19 cellular contexts compared by ENCODE assay signal in genomic region chr12:19597304-19598066, GRCh38.
"Had no signal": no experiment of that assay in that cellular context is flagged by ENCODE, and none has a peak within 500 bp of the region (broad histone marks: within the 10 kb centered on the region; RNA-seq: fewer than 3 reads in every experiment).

No MANE protein-coding gene starts in this region.

- H3K27ac ChIP-seq: adrenal gland, gastrocnemius medialis, thoracic aorta had no signal

- DNase-seq: activated CD4-positive, alpha-beta T cell treated with anti-CD3 and anti-CD28 coated beads, Interleukin-2, amount 50 U/mL, for 1 hour; activated naive CD4-positive, alpha-beta T cell treated with anti-CD3 and anti-CD28 coated beads, Interleukin-2, amount 50 U/mL, for 16 hours; activated T-cell treated with anti-CD3 and anti-CD28 coated beads for 4 hours; adrenal gland; central memory CD4-positive, alpha-beta T cell; effector CD8-positive, alpha-beta T cell; gastrocnemius medialis; hippocampal formation; immature natural killer cell; mucosa of descending colon; naive thymus-derived CD8-positive, alpha-beta T cell; stimulated activated CD4-positive, alpha-beta T cell treated with anti-CD3 and anti-CD28 coated beads, Interleukin-15, amount 100 ng/mL, for 24 hours; stimulated activated CD4-positive, alpha-beta T cell treated with anti-CD3 and anti-CD28 coated beads, Interleukin-4, amount 100 ng/mL, for 4 hours; stimulated activated naive CD8-positive, alpha-beta T cell treated with anti-CD3 and anti-CD28 coated beads, Interleukin-15, amount 100 ng/mL, for 72 hours; T-helper 17 cell had no signal

- H3K36me3 ChIP-seq: adrenal gland, gastrocnemius medialis, thoracic aorta had no signal

- H3K4me3 ChIP-seq: adrenal gland, coronary artery, gastrocnemius medialis, lung, mucosa of descending colon, thoracic aorta had no signal

- H3K9me3 ChIP-seq: adrenal gland, gastrocnemius medialis, mucosa of descending colon, thoracic aorta had no signal

- H3K4me1 ChIP-seq: adrenal gland, gastrocnemius medialis had no signal

- H3K9me3 Mint-ChIP-seq: activated T-helper 17 cell treated with anti-CD3 and anti-CD28 coated beads, Interleukin-2, amount 50 U/mL, for 72 hours; immature natural killer cell; stimulated activated naive CD8-positive, alpha-beta T cell treated with anti-CD3 and anti-CD28 coated beads, Interleukin-15, amount 100 ng/mL, for 72 hours had no signal

- H3K27ac Mint-ChIP-seq: activated T-helper 17 cell treated with anti-CD3 and anti-CD28 coated beads, Interleukin-2, amount 50 U/mL, for 72 hours; naive thymus-derived CD8-positive, alpha-beta T cell; stimulated activated naive CD8-positive, alpha-beta T cell treated with anti-CD3 and anti-CD28 coated beads, Interleukin-15, amount 100 ng/mL, for 72 hours; T-helper 17 cell had no signal

- H3K4me1 Mint-ChIP-seq: activated T-helper 17 cell treated with anti-CD3 and anti-CD28 coated beads, Interleukin-2, amount 50 U/mL, for 72 hours; immature natural killer cell; stimulated activated naive CD8-positive, alpha-beta T cell treated with anti-CD3 and anti-CD28 coated beads, Interleukin-15, amount 100 ng/mL, for 72 hours; T-helper 17 cell had no signal

- ATAC-seq: activated T-helper 17 cell treated with anti-CD3 and anti-CD28 coated beads, Interleukin-2, amount 50 U/mL, for 72 hours; gastrocnemius medialis; mucosa of descending colon; naive thymus-derived CD8-positive, alpha-beta T cell; stimulated activated naive CD8-positive, alpha-beta T cell treated with anti-CD3 and anti-CD28 coated beads, Interleukin-15, amount 100 ng/mL, for 72 hours; T-helper 17 cell had no signal

- H3K27me3 ChIP-seq: adrenal gland, gastrocnemius medialis had no signal

- H3K27me3 Mint-ChIP-seq: activated T-helper 17 cell treated with anti-CD3 and anti-CD28 coated beads, Interleukin-2, amount 50 U/mL, for 72 hours; naive thymus-derived CD8-positive, alpha-beta T cell; stimulated activated naive CD8-positive, alpha-beta T cell treated with anti-CD3 and anti-CD28 coated beads, Interleukin-15, amount 100 ng/mL, for 72 hours; T-helper 17 cell had no signal

- H3K4me3 Mint-ChIP-seq: activated T-helper 17 cell treated with anti-CD3 and anti-CD28 coated beads, Interleukin-2, amount 50 U/mL, for 72 hours; immature natural killer cell; naive thymus-derived CD8-positive, alpha-beta T cell; stimulated activated naive CD8-positive, alpha-beta T cell treated with anti-CD3 and anti-CD28 coated beads, Interleukin-15, amount 100 ng/mL, for 72 hours; T-helper 17 cell had no signal
